8 cellular contexts compared by ENCODE assay signal in genomic region chr9:130712564-130713285, GRCh38. TPM values are rescaled to one million over a fixed set of nuclear protein-coding genes. Genes with fewer than 3 reads are reported as not detected.
A peak's percentile ranks its signal among the peaks of the same experiment; 100 is the strongest.
DNase-seq lines count a peak whose midpoint lies in the region; ATAC-seq and TF ChIP-seq lines count a peak whose summit lies in the region.

No MANE protein-coding gene starts in this region.

- H3K36me3 ChIP-seq in SU-DHL-6 (ENCODE audit: low read length) = no peaks in the 10 kb centered on the region
- H3K36me3 ChIP-seq in adipocyte (ENCODE audit: control insufficient read depth, insufficient read depth, low read length, severe bottlenecking) = no peaks in the 10 kb centered on the region
- H3K36me3 ChIP-seq in trophoblast cell (ENCODE audit: control insufficient read depth in 1 of 2, insufficient read depth in 2 of 2, low read length in 2 of 2) = peaks cover 0 to 2% of the 10 kb centered on the region in 2 experiments
- no peaks in the 10 kb centered on the region for H3K36me3 ChIP-seq in transverse colon

- H3K9me3 ChIP-seq in SU-DHL-6 (ENCODE audit: insufficient read depth, low read length) (no peaks in the 10 kb centered on the region), adipocyte (ENCODE audit: control insufficient read depth, low read length) (no peaks in the 10 kb centered on the region), trophoblast cell (ENCODE audit: insufficient read depth, low read depth, low read length) (no peaks in the 10 kb centered on the region), transverse colon (no peaks in the 10 kb centered on the region)

- peak overlapping the region; percentile 95 for H4K8ac ChIP-seq in trophoblast cell (ENCODE audit: low read depth, low read length)

- H3K4me3 ChIP-seq in GM12875 (ENCODE audit: low read depth, low read length) (peak overlapping the region; percentile 95), SU-DHL-6 (ENCODE audit: insufficient read depth, low read length, poor library complexity, severe bottlenecking) (peak overlapping the region; percentile 71), adipocyte (ENCODE audit: low read length) (peak overlapping the region; percentile 96), trophoblast cell (ENCODE audit: low read depth, low read length) (peak overlapping the region; percentile 88), transverse colon (peak overlapping the region; percentile 78 to 97 (median 94))

- TF ChIP-seq CTCF in GM12875 (IDR thresholded peaks at IDR 0.05; ENCODE audit: borderline replicate concordance, insufficient read depth, low read depth, low read length) = no peak
- TF ChIP-seq CTCF in SU-DHL-6 (IDR thresholded peaks at IDR 0.05; ENCODE audit: insufficient read depth, low read length, poor library complexity, severe bottlenecking) = no peak
- TF ChIP-seq CTCF in transverse colon (IDR thresholded peaks at IDR 0.05) = no peak

- intact Hi-C loops in cardiac septum (cut with DNase I) = loop anchor here (2.0 to 10.0 kb wide), 2 partner anchors 58 to 122 kb away; partner anchors contain the start of gene ABL1
- intact Hi-C loops in transverse colon (cut with DNase I; ENCODE audit: low total_unique reads) = loop anchor here (5.0 kb wide), 1 partner anchor 150 kb away; no protein-coding TSS in a partner anchor

- peak overlapping the region; percentile 84 for H3K27ac ChIP-seq in SU-DHL-6 (ENCODE audit: low read depth, low read length)
- H3K27ac ChIP-seq in trophoblast cell (ENCODE audit: low read depth, low read length) = peak overlapping the region; percentile 99
- H3K27ac ChIP-seq in transverse colon = peak overlapping the region; percentile 96 to 99 (median 98)

- peak overlapping the region; percentile 97 for H2BK5ac ChIP-seq in trophoblast cell (ENCODE audit: low read depth, low read length, poor library complexity)

- H3K79me1 ChIP-seq in trophoblast cell (ENCODE audit: low read length) = peaks cover 10% of the 10 kb centered on the region

- H3K4me2 ChIP-seq in SU-DHL-6 (ENCODE audit: low read depth, low read length, poor library complexity, severe bottlenecking) (peak overlapping the region; percentile 66), trophoblast cell (ENCODE audit: low read length) (peak overlapping the region; percentile 98)

- in situ Hi-C loops in transverse colon (cut with MboI; ENCODE audit: low pct_ligation_motif_present in 1 of 4, low pct_unique_long_range_greater_than_20kb in 1 of 4, low sequenced_read_pairs in 3 of 4) = loop anchor here in 1 of 4 donors (10.0 kb wide), 1 partner anchor 52 kb away; no protein-coding TSS in a partner anchor

- no peaks in the 10 kb centered on the region for H3K79me2 ChIP-seq in SU-DHL-6 (ENCODE audit: insufficient read depth, low read length)
- peaks cover 9% of the 10 kb centered on the region for H3K79me2 ChIP-seq in trophoblast cell (ENCODE audit: control insufficient read depth, insufficient read depth, low read length, poor library complexity)

- peak overlapping the region; percentile 80 for H2AFZ ChIP-seq in SU-DHL-6 (ENCODE audit: low read depth, low read length, severe bottlenecking)
- peak overlapping the region; percentile 95 for H2AFZ ChIP-seq in trophoblast cell (ENCODE audit: insufficient read depth, low read length, poor library complexity)

- H3K14ac ChIP-seq in trophoblast cell (ENCODE audit: low read length) = peak overlapping the region; percentile 96

- no CpG with 5 or more reads among the region's 68 CpGs for WGBS in trophoblast cell (ENCODE audit: extremely low coverage, insufficient coverage, insufficient read length)
- WGBS in transverse colon (ENCODE audit: low coverage in 1 of 2), 2 donors = 3% methylated on average over 39 of the region's 68 CpGs; no CpG with 5 or more reads in 1 of the 2 donors

- H4K20me1 ChIP-seq in SU-DHL-6 (ENCODE audit: low read depth, low read length) = no peaks in the 10 kb centered on the region

- peak overlapping the region; percentile 86 for H4K12ac ChIP-seq in trophoblast cell (ENCODE audit: low read depth, low read length)

- H3K4me1 ChIP-seq in adipocyte (ENCODE audit: control insufficient read depth, insufficient read depth, low read length) = peaks cover 8% of the 10 kb centered on the region
- peaks cover 4% of the 10 kb centered on the region in 2 experiments for H3K4me1 ChIP-seq in trophoblast cell (ENCODE audit: control insufficient read depth in 1 of 2, insufficient read depth in 2 of 2, low read length in 2 of 2)
- peaks cover 0 to 44% (median 30%) of the 10 kb centered on the region in 4 donors for H3K4me1 ChIP-seq in transverse colon

- peak overlapping the region; percentile 93 for H3K18ac ChIP-seq in trophoblast cell (ENCODE audit: low read length)

- H2AK5ac ChIP-seq in trophoblast cell (ENCODE audit: low read length) = no peak overlapping the region

- DNase-seq in NCI-H1417 (lab: John Stamatoyannopoulos, UW) (peak; percentile 86 to 99 (median 99)), adipocyte (ENCODE audit: low read depth) (peak; percentile 99), cardiac septum (ENCODE audit: low spot score) (peak; percentile 99), trophoblast cell (peak; percentile 99), transverse colon (peak; percentile 98)

- H3F3A ChIP-seq in SU-DHL-6 (ENCODE audit: insufficient read depth) = peaks cover 8% of the 10 kb centered on the region; the same call in 1 of the 2 replicates

- H2BK120ac ChIP-seq in trophoblast cell (ENCODE audit: insufficient read depth, low read length, poor library complexity) = peak overlapping the region; percentile 96

- no peak overlapping the region for H2BK12ac ChIP-seq in trophoblast cell (ENCODE audit: low read length)

- ATAC-seq in HG02763 (IDR thresholded peaks at IDR 0.05; ENCODE audit: unreplicated experiment) = peak; percentile 97

- no peak for TF ChIP-seq EP300 in transverse colon (IDR thresholded peaks at IDR 0.05; ENCODE audit: low read depth)

- H4K91ac ChIP-seq in trophoblast cell (ENCODE audit: low read depth, low read length) = peak overlapping the region; percentile 97

- peak; percentile 85 for TF ChIP-seq POLR2A in transverse colon (IDR thresholded peaks at IDR 0.05)

- H3K27me3 ChIP-seq in SU-DHL-6 (ENCODE audit: low read length) (no peaks in the 10 kb centered on the region), adipocyte (replicated peaks; ENCODE audit: control insufficient read depth, insufficient read depth, low read length) (no peaks in the 10 kb centered on the region), trophoblast cell (ENCODE audit: insufficient read depth, low read length) (no peaks in the 10 kb centered on the region), transverse colon (no peaks in the 10 kb centered on the region)

- peak overlapping the region; percentile 74 for H3K4ac ChIP-seq in trophoblast cell (ENCODE audit: low read depth, low read length)

- no peak overlapping the region for H3K23ac ChIP-seq in trophoblast cell (ENCODE audit: low read length)

- no peaks in the 10 kb centered on the region for H3K9me2 ChIP-seq in SU-DHL-6 (replicated peaks; ENCODE audit: insufficient read depth, low read length)

- H3K9ac ChIP-seq in SU-DHL-6 (ENCODE audit: low read length) = peak overlapping the region; percentile 75
- peak overlapping the region; percentile 97 for H3K9ac ChIP-seq in adipocyte (ENCODE audit: low read length)
- H3K9ac ChIP-seq in trophoblast cell (ENCODE audit: low read length) = peak overlapping the region; percentile 75

RNA-seq across cellular contexts. Expression of gene EXOSC2, which starts 19.1 kb away (rescaled TPM):
- 12.7 TPM for total RNA-seq in cardiac septum
- 9.5 and 9.8 TPM in 2 replicates for polyA plus RNA-seq in trophoblast cell (2013)
- 10 to 100 TPM in 3 of 4 donors, 1 to 10 TPM in 1; 2.2 to 17.1 (median 15.8) TPM for total RNA-seq in transverse colon

RNA-seq across cellular contexts. Expression of gene PRDM12, which starts 48.3 kb away (rescaled TPM):
- total RNA-seq in cardiac septum (not detected), transverse colon (not detected)
- 0.01 TPM in 1 of 2 replicates, not detected in the other for polyA plus RNA-seq in trophoblast cell (2013)

Comparison
In these comparisons a context has a peak if more than half of its experiments do, and no peak if none do; other contexts are left out.
1. Peak in every context shown above with its lines: DNase-seq, ATAC-seq, H3K4me3 ChIP-seq and H3K27ac ChIP-seq.